ENCODE assay signal across 9 cellular contexts in genomic region chr11:16607675-16608644, GRCh38.
DNase-seq lines count a peak whose midpoint lies in the region; ATAC-seq and TF ChIP-seq lines count a peak whose summit lies in the region.
"Had no signal": no experiment of that assay in that cellular context is flagged by ENCODE, and none has a peak within 500 bp of the region (broad histone marks: within the 10 kb centered on the region; RNA-seq: fewer than 3 reads in every experiment).

No MANE protein-coding gene starts in this region.

- no peaks in the 10 kb centered on the region for H3K9me3 ChIP-seq in ES-I3 (ENCODE audit: control insufficient read depth, insufficient read depth, low read length)
- no peaks in the 10 kb centered on the region for H3K9me3 ChIP-seq in mucosa of rectum (ENCODE audit: control insufficient read depth in 2 of 2, low read length in 2 of 2)

- H3K4me3 ChIP-seq in epithelial cell of proximal tubule (ENCODE audit: low read depth, low read length): peak overlapping the region; percentile 74
- H3K4me3 ChIP-seq in mucosa of rectum (ENCODE audit: low read length in 2 of 2): peak overlapping the region; percentile 50 to 58

- H3K4me3 Mint-ChIP-seq in stimulated activated effector memory CD8-positive, alpha-beta T cell treated with anti-CD3 and anti-CD28 coated beads, Interleukin-12 subunit alpha, Interleukin-12 subunit beta, amount 100 ng/mL, for 72 hours: no peak overlapping the region

- H3K4me1 ChIP-seq in ES-I3 (ENCODE audit: insufficient read depth, low read length) (no peaks in the 10 kb centered on the region), mucosa of rectum (ENCODE audit: control insufficient read depth in 2 of 2, insufficient read depth in 2 of 2, low read length in 2 of 2) (peaks cover 18 to 20% of the 10 kb centered on the region in 2 donors)

- H3K9me3 Mint-ChIP-seq in stimulated activated effector memory CD8-positive, alpha-beta T cell treated with anti-CD3 and anti-CD28 coated beads, Interleukin-12 subunit alpha, Interleukin-12 subunit beta, amount 100 ng/mL, for 72 hours: no peaks in the 10 kb centered on the region
- H3K9me3 Mint-ChIP-seq: dendritic cell treated with granulocyte-macrophage colony-stimulating factor and Interleukin-4, amounts not matched to agents 40 ng/mL and 50 ng/mL, for 4 days had no signal

- no peak for ATAC-seq in stimulated activated effector memory CD8-positive, alpha-beta T cell treated with anti-CD3 and anti-CD28 coated beads, Interleukin-12 subunit alpha, Interleukin-12 subunit beta, amount 100 ng/mL, for 72 hours
- no peak for ATAC-seq in GM19463 (IDR thresholded peaks at IDR 0.05; ENCODE audit: unreplicated experiment)

- H3K27ac ChIP-seq in mucosa of rectum (ENCODE audit: low read depth in 2 of 2, low read length in 2 of 2): peak overlapping the region; percentile 7 to 52

- H3K9ac ChIP-seq in ES-I3 (ENCODE audit: low read depth, low read length): peak overlapping the region; percentile 67; the same call in 1 of the 2 replicates
- H3K9ac ChIP-seq in mucosa of rectum (ENCODE audit: low read depth in 1 of 2, low read length in 2 of 2): peak overlapping the region in 1 of 2 donors; percentile 21

- TF ChIP-seq CTCF in epithelial cell of proximal tubule (conservative IDR thresholded peaks at IDR 0.05; ENCODE audit: low read depth, low read length): no peak

- H3K27ac Mint-ChIP-seq in stimulated activated effector memory CD8-positive, alpha-beta T cell treated with anti-CD3 and anti-CD28 coated beads, Interleukin-12 subunit alpha, Interleukin-12 subunit beta, amount 100 ng/mL, for 72 hours: no peak overlapping the region
- H3K27ac Mint-ChIP-seq: dendritic cell treated with granulocyte-macrophage colony-stimulating factor and Interleukin-4, amounts not matched to agents 40 ng/mL and 50 ng/mL, for 4 days had no signal

- DNase-seq in NCI-H526 treated with DMSO at 0.1 percent for 48 hours (lab: John Stamatoyannopoulos, UW) (peak; percentile 57), epithelial cell of proximal tubule (ENCODE audit: low read depth) (no peak), activated T-cell treated with anti-CD3 and anti-CD28 coated beads for 4 hours (no peak), NCI-H2081 (lab: John Stamatoyannopoulos, UW) (no peak)
- no peak for DNase-seq in stimulated activated effector memory CD8-positive, alpha-beta T cell treated with anti-CD3 and anti-CD28 coated beads, Interleukin-12 subunit alpha, Interleukin-12 subunit beta, amount 100 ng/mL, for 72 hours (ENCODE audit: low spot score in 2 of 2)

- peaks cover 5% of the 10 kb centered on the region for H3K36me3 Mint-ChIP-seq in stimulated activated effector memory CD8-positive, alpha-beta T cell treated with anti-CD3 and anti-CD28 coated beads, Interleukin-12 subunit alpha, Interleukin-12 subunit beta, amount 100 ng/mL, for 72 hours

- peaks cover 39% of the 10 kb centered on the region for H3K4me1 Mint-ChIP-seq in stimulated activated effector memory CD8-positive, alpha-beta T cell treated with anti-CD3 and anti-CD28 coated beads, Interleukin-12 subunit alpha, Interleukin-12 subunit beta, amount 100 ng/mL, for 72 hours

- H3K36me3 ChIP-seq in ES-I3 (ENCODE audit: insufficient read depth, low read length): no peaks in the 10 kb centered on the region
- no peaks in the 10 kb centered on the region for H3K36me3 ChIP-seq in mucosa of rectum (ENCODE audit: control insufficient read depth in 2 of 2, insufficient read depth in 2 of 2, low read length in 2 of 2)

- H3K27me3 ChIP-seq in mucosa of rectum (ENCODE audit: control insufficient read depth in 2 of 2, insufficient read depth in 2 of 2, low read length in 2 of 2): peaks cover 64 to 67% of the 10 kb centered on the region in 2 donors
